In the genomic region with DNA sequence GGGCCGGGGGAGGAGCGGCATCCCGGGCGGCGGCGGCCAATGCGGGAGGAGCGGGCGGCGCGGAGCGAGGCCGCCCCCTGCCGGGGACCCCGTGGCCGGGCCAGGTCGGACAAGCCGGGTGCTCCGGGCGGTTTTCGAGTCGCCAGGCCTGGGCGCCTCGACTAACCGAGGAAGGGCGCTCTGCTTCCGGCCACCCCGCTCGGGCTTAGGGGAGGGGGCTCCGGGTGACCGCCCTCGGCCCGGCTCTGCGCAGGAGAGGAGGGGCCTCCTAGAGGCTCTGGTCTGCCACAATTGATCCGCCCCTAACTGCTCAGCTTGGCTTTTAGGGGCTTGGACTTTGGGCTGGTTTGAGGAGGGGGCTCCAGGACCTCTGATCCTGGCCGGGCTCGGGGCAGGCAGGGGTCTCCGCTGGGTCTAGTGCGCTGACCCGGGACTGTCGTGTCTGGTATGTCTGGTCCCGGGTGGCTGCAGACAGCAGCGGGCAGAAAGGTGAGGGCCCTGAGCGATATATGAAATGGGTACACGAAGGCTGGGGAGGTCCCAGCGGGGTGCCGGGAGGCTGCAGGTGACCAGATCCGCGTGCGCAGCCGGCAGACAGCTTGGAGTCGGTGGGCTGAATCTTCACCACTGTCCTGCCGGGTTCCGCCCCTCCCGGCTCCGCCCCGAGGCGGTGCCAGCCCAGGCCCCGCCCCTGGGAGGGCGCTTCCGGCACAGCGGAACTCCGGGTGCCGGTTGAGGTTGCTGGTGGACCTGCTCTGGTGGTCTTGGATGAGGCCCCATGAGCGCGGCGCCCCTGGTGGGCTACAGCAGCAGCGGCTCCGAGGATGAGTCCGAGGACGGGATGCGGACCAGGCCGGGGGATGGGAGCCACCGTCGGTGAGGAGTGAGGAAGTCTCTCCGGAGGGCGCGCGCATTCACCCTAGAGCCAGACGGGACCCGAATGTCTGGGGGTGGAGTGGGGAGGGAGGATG, we compare ENCODE assay signal across 8 cellular contexts. TPM values are rescaled to one million over a fixed set of nuclear protein-coding genes. Genes with fewer than 3 reads are reported as not detected.
DNase-seq lines count a peak whose midpoint lies in the region; ATAC-seq and TF ChIP-seq lines count a peak whose summit lies in the region.

A gene with protein sequence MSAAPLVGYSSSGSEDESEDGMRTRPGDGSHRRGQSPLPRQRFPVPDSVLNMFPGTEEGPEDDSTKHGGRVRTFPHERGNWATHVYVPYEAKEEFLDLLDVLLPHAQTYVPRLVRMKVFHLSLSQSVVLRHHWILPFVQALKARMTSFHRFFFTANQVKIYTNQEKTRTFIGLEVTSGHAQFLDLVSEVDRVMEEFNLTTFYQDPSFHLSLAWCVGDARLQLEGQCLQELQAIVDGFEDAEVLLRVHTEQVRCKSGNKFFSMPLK (plus strand): TSS at position 702 of the 971 bp plus-strand sequence. CDS start 77 bp downstream, at position 779.

- H3K36me3 ChIP-seq in PC-9 (ENCODE audit: low read depth) = peaks cover 11% of the 10 kb centered on the region

- intact Hi-C loops in PC-9 (cut with micrococcal nuclease; ENCODE audit: unreplicated experiment) = loop anchor here (1.0 to 2.0 kb wide), 3 partner anchors 102 to 266 kb away; partner anchors contain the start of gene KATNB1

- H3K4me3 ChIP-seq in PC-9 = peak within 1 kb of the TSS; percentile 89

- H3K9me3 Mint-ChIP-seq in naive thymus-derived CD8-positive, alpha-beta T cell = no peaks in the 10 kb centered on the region

- peak; percentile 68 for ATAC-seq in GM21360 (IDR thresholded peaks at IDR 0.05; ENCODE audit: unreplicated experiment)
- peak; percentile 75 to 76 for ATAC-seq in naive thymus-derived CD8-positive, alpha-beta T cell

- CTCF ChIA-PET in PC-9 (lab: Charles Lee) = interaction anchor here (0.6 kb wide), 2 partner anchors 62 to 128 kb away, joined by 3 to 4 read pairs; partner anchors contain the start of gene CFAP20

- peak within 1 kb of the TSS; percentile 79 to 97 (median 91) for H3K27ac Mint-ChIP-seq in naive thymus-derived CD8-positive, alpha-beta T cell

- no peaks in the 10 kb centered on the region for H3K9me2 ChIP-seq in PC-9 (ENCODE audit: insufficient read depth)

- peak; percentile 64 for DNase-seq in DMS 273 treated with DMSO at 0.1 percent for 48 hours (lab: John Stamatoyannopoulos, UW)
- DNase-seq in HT1080 (ENCODE audit: low read depth) = peak; percentile 86
- peak; percentile 76 to 85 for DNase-seq in PC-9
- DNase-seq in activated T-helper 1 cell treated with Interleukin-2 at 50 U/mL for 16 hours (ENCODE audit: low read depth) = peak; percentile 80
- peak; percentile 76 for DNase-seq in fibroblast of gingiva (ENCODE audit: low read depth)
- DNase-seq in naive thymus-derived CD8-positive, alpha-beta T cell = peak; percentile 73 to 90 (median 88)
- DNase-seq in stimulated activated naive CD4-positive, alpha-beta T cell treated with Interleukin-2 at 50 U/mL for 16 hours (lab: John Stamatoyannopoulos, UW) = peak; percentile 76

- POLR2A ChIA-PET in PC-9 (lab: Charles Lee; ENCODE audit: unreplicated experiment) = interaction anchor here (0.6 to 0.8 kb wide), 2 partner anchors 43 to 191 kb away, joined by 3 to 4 read pairs; no protein-coding TSS in a partner anchor
- POLR2A ChIA-PET in naive thymus-derived CD8-positive, alpha-beta T cell (lab: Charles Lee) = interaction anchor here (1.0 to 5.6 kb wide), 11 partner anchors 12 to 458 kb away, joined by 3 to 26 read pairs (median 5); partner anchors contain the start of genes ADGRG5, CFAP20 and KATNB1

- BruUV-seq in PC-9 (replicated peaks; lab: Mats Ljungman, UMichigan) = no TSS peak

- peaks cover 33% of the 10 kb centered on the region for H3F3A ChIP-seq in PC-9 (ENCODE audit: insufficient read depth, low read depth)

- H3K4me1 ChIP-seq in PC-9 (replicated peaks; ENCODE audit: insufficient read depth) = peaks cover 27% of the 10 kb centered on the region

- H3K9me3 ChIP-seq in PC-9 (ENCODE audit: insufficient read depth, low read depth) = no peaks in the 10 kb centered on the region

- H3K27me3 ChIP-seq in PC-9 (ENCODE audit: insufficient read depth, low read depth) = no peaks in the 10 kb centered on the region

- peak; percentile 67 for TF ChIP-seq CTCF in PC-9 (conservative IDR thresholded peaks at IDR 0.05)

- H2AFZ ChIP-seq in PC-9 = peak within 1 kb of the TSS; percentile 92

- no peaks in the 10 kb centered on the region for H4K20me1 ChIP-seq in PC-9 (ENCODE audit: insufficient read depth)

- peaks cover 26 to 67% (median 63%) of the 10 kb centered on the region in 4 donors for H3K4me1 Mint-ChIP-seq in naive thymus-derived CD8-positive, alpha-beta T cell

- no peak within 1 kb of the TSS for H3K27ac ChIP-seq in PC-9

- H3K27me3 Mint-ChIP-seq in naive thymus-derived CD8-positive, alpha-beta T cell = no peaks in the 10 kb centered on the region

- peaks cover 25% of the 10 kb centered on the region; the same call in 1 of the 2 replicates for H3K79me2 ChIP-seq in PC-9 (ENCODE audit: low read depth)

- peak within 1 kb of the TSS; percentile 100 for H3K4me2 ChIP-seq in PC-9

- H3K4me3 Mint-ChIP-seq in naive thymus-derived CD8-positive, alpha-beta T cell = peak within 1 kb of the TSS; percentile 88 to 96 (median 91)

- peaks cover 0 to 41% (median 2%) of the 10 kb centered on the region in 3 donors for H3K36me3 Mint-ChIP-seq in naive thymus-derived CD8-positive, alpha-beta T cell

RNA-seq across cellular contexts. Expression of the gene that starts here (rescaled TPM):
- total RNA-seq in HT1080 (2014; rRNA removed; shearing (Covaris generic)) = 16.8 and 25.7 TPM in 2 replicates
- polyA plus RNA-seq in HT1080 (2015; cell fraction: cytosol; rRNA removed) = 47.0 and 60.9 TPM in 2 replicates
- polyA plus RNA-seq in HT1080 (2015; cell fraction: nucleus; rRNA removed) = 26.8 and 27.0 TPM in 2 replicates
- 65.8 and 66.0 TPM in 2 replicates for total RNA-seq in PC-9 (2021)
- total RNA-seq in naive thymus-derived CD8-positive, alpha-beta T cell = 10 to 100 TPM; 30.2 to 31.4 TPM
- polyA plus RNA-seq in naive thymus-derived CD8-positive, alpha-beta T cell = 10 to 100 TPM; 31.1 to 36.4 (median 32.8) TPM
